Comparison of ENCODE assay signal across 12 cellular contexts in the genomic region with DNA sequence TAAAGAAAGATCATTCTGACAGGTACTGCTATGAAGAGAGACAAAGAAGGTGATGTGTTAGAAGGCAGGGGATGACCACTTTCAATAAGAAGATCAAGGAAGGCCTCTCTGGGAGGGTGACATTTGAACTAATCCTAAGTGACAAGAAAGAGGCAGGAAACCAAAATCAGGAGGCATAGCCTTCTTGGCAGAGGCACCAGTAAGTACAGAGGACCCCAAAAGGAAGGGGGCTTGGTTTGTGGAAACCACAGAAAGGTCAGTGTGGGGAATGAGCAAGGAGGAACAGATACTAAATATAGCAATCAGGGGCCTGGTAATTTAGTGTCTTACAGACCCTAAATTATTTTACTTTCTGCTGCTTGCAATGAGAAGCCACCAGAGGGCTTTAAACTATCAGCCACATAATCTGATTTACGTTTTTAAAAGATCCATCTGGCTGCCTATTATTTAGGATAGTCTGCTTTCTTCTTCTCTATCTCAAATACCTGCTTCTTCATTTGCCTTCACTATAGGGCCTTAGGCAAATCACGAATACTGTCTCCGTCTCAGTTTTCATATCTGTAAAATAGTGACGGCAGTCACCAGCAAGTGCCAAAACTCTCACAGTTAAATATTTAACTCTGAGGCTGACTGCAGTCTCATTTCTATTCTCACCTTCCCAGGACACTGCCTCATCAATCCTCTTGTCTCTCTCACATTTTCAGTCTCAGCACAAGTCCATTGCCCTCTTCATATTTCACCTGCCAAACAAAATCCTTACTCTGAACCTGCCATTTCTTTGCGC. TPM values are rescaled to one million over a fixed set of nuclear protein-coding genes. Genes with fewer than 3 reads are reported as not detected.
DNase-seq lines count a peak whose midpoint lies in the region; ATAC-seq and TF ChIP-seq lines count a peak whose summit lies in the region.
"Had no signal": no experiment of that assay in that cellular context is flagged by ENCODE, and none has a peak within 500 bp of the region (broad histone marks: within the 10 kb centered on the region; RNA-seq: fewer than 3 reads in every experiment).

No MANE protein-coding gene starts in this region.

- H3K27ac Mint-ChIP-seq in CD8-positive, alpha-beta T cell = peak overlapping the region; percentile 1
- no peak overlapping the region for H3K27ac Mint-ChIP-seq in activated CD4-positive, alpha-beta T cell treated with anti-CD3 and anti-CD28 coated beads, Interleukin-2, amount 10 ng/mL, durations not matched to agents 24 days and 14 days
- peak overlapping the region in 3 of 8 donors; percentile 8 to 46 (median 35) for H3K27ac Mint-ChIP-seq in CD8-positive, alpha-beta memory T cell

- H3K27me3 Mint-ChIP-seq in CD8-positive, alpha-beta T cell (ENCODE audit: low read depth) = no peaks in the 10 kb centered on the region
- peaks cover 2% of the 10 kb centered on the region for H3K27me3 Mint-ChIP-seq in activated CD4-positive, alpha-beta T cell treated with anti-CD3 and anti-CD28 coated beads, Interleukin-2, amount 10 ng/mL, durations not matched to agents 24 days and 14 days
- H3K27me3 Mint-ChIP-seq in CD8-positive, alpha-beta memory T cell = no peaks in the 10 kb centered on the region

- H3K9ac ChIP-seq in iPS-15b (ENCODE audit: low read depth, low read length) = peak overlapping the region; percentile 37

- no peak for DNase-seq in CD8-positive, alpha-beta T cell
- no peak for DNase-seq in left lung
- no peak for DNase-seq in activated CD4-positive, alpha-beta T cell treated with anti-CD3 and anti-CD28 coated beads, Interleukin-2, amount 10 ng/mL, durations not matched to agents 24 days and 14 days
- no peak for DNase-seq in CD8-positive, alpha-beta memory T cell
- DNase-seq: C1 segment of cervical spinal cord, HCEC 1CT, left ventricle myocardium inferior, NCI-H226 had no signal

- intact Hi-C loops in CD8-positive, alpha-beta T cell (cut with DNase I, micrococcal nuclease) = no loop called here
- intact Hi-C loops in left lung (cut with DNase I) = no loop called here
- intact Hi-C loops in activated CD4-positive, alpha-beta T cell treated with anti-CD3 and anti-CD28 coated beads, Interleukin-2, amount 10 ng/mL, durations not matched to agents 24 days and 14 days (cut with micrococcal nuclease) = no loop called here

- H3K4me1 Mint-ChIP-seq in CD8-positive, alpha-beta T cell (ENCODE audit: low read depth) = peaks cover 85% of the 10 kb centered on the region
- no peaks in the 10 kb centered on the region for H3K4me1 Mint-ChIP-seq in activated CD4-positive, alpha-beta T cell treated with anti-CD3 and anti-CD28 coated beads, Interleukin-2, amount 10 ng/mL, durations not matched to agents 24 days and 14 days
- H3K4me1 Mint-ChIP-seq in CD8-positive, alpha-beta memory T cell = peaks cover 74 to 93% (median 92%) of the 10 kb centered on the region in 3 donors

- H3K36me3 ChIP-seq in CD8-positive, alpha-beta T cell (ENCODE audit: insufficient read depth, low read length) = no peaks in the 10 kb centered on the region
- H3K36me3 ChIP-seq in iPS-15b (ENCODE audit: control insufficient read depth, insufficient read depth, low read length) (no peaks in the 10 kb centered on the region), left lung (no peaks in the 10 kb centered on the region)
- no peaks in the 10 kb centered on the region for H3K36me3 ChIP-seq in CD8-positive, alpha-beta memory T cell (ENCODE audit: insufficient read depth, low read length)
- H3K36me3 ChIP-seq: left ventricle myocardium inferior had no signal

- POLR2A ChIA-PET in CD8-positive, alpha-beta T cell (lab: Charles Lee) = no interaction called here
- POLR2A ChIA-PET in CD8-positive, alpha-beta memory T cell (lab: Charles Lee) = no interaction called here

- H3K4me3 Mint-ChIP-seq in CD8-positive, alpha-beta T cell = peak overlapping the region; percentile 4
- H3K4me3 Mint-ChIP-seq in activated CD4-positive, alpha-beta T cell treated with anti-CD3 and anti-CD28 coated beads, Interleukin-2, amount 10 ng/mL, durations not matched to agents 24 days and 14 days = no peak overlapping the region
- H3K4me3 Mint-ChIP-seq in CD8-positive, alpha-beta memory T cell = peak overlapping the region in 2 of 7 donors; percentile 9 to 14

- ATAC-seq in CD8-positive, alpha-beta T cell = no peak
- ATAC-seq in GM21423 (IDR thresholded peaks at IDR 0.05; ENCODE audit: unreplicated experiment) = peak; percentile 94
- peak; percentile 96 for ATAC-seq in HG03460 (IDR thresholded peaks at IDR 0.05; ENCODE audit: unreplicated experiment)
- ATAC-seq in left lung = no peak
- no peak for ATAC-seq in HG03521 (IDR thresholded peaks at IDR 0.05; ENCODE audit: unreplicated experiment)

- no peak overlapping the region for H3K27ac ChIP-seq in CD8-positive, alpha-beta T cell (ENCODE audit: low read depth, low read length)
- H3K27ac ChIP-seq in left lung = no peak overlapping the region
- H3K27ac ChIP-seq in CD8-positive, alpha-beta memory T cell (ENCODE audit: low read depth, low read length) = no peak overlapping the region
- H3K27ac ChIP-seq: left ventricle myocardium inferior had no signal

- H3K9me3 Mint-ChIP-seq in CD8-positive, alpha-beta T cell = no peaks in the 10 kb centered on the region
- peaks cover 7% of the 10 kb centered on the region for H3K9me3 Mint-ChIP-seq in activated CD4-positive, alpha-beta T cell treated with anti-CD3 and anti-CD28 coated beads, Interleukin-2, amount 10 ng/mL, durations not matched to agents 24 days and 14 days
- no peaks in the 10 kb centered on the region for H3K9me3 Mint-ChIP-seq in CD8-positive, alpha-beta memory T cell

- H3K27me3 ChIP-seq in CD8-positive, alpha-beta T cell (ENCODE audit: insufficient read depth, low read length) = no peaks in the 10 kb centered on the region
- H3K27me3 ChIP-seq in iPS-15b (ENCODE audit: control insufficient read depth, insufficient read depth, low read length) = no peaks in the 10 kb centered on the region
- H3K27me3 ChIP-seq in left lung = no peaks in the 10 kb centered on the region
- no peaks in the 10 kb centered on the region for H3K27me3 ChIP-seq in CD8-positive, alpha-beta memory T cell (ENCODE audit: insufficient read depth, low read length, poor library complexity, severe bottlenecking)

- H3K36me3 Mint-ChIP-seq in CD8-positive, alpha-beta T cell = peaks cover 6% of the 10 kb centered on the region
- H3K36me3 Mint-ChIP-seq in activated CD4-positive, alpha-beta T cell treated with anti-CD3 and anti-CD28 coated beads, Interleukin-2, amount 10 ng/mL, durations not matched to agents 24 days and 14 days (ENCODE audit: low read depth) = no peaks in the 10 kb centered on the region
- H3K36me3 Mint-ChIP-seq in CD8-positive, alpha-beta memory T cell = peaks cover 0 to 9% (median 1%) of the 10 kb centered on the region in 3 donors

- CTCF ChIA-PET in CD8-positive, alpha-beta T cell (lab: Charles Lee) = no interaction called here
- CTCF ChIA-PET in CD8-positive, alpha-beta memory T cell (lab: Charles Lee) = no interaction called here

- H3K9me3 ChIP-seq in CD8-positive, alpha-beta T cell (ENCODE audit: low read length) = no peaks in the 10 kb centered on the region
- no peaks in the 10 kb centered on the region for H3K9me3 ChIP-seq in iPS-15b (ENCODE audit: control insufficient read depth, insufficient read depth, low read length)
- no peaks in the 10 kb centered on the region for H3K9me3 ChIP-seq in left lung
- no peaks in the 10 kb centered on the region for H3K9me3 ChIP-seq in CD8-positive, alpha-beta memory T cell (ENCODE audit: low read length)
- H3K9me3 ChIP-seq: left ventricle myocardium inferior had no signal

- H3K4me1 ChIP-seq in CD8-positive, alpha-beta T cell (ENCODE audit: insufficient read depth, low read length) = peaks cover 60% of the 10 kb centered on the region
- H3K4me1 ChIP-seq in iPS-15b (ENCODE audit: control insufficient read depth, insufficient read depth, low read length) (no peaks in the 10 kb centered on the region), left lung (no peaks in the 10 kb centered on the region)
- peaks cover 39% of the 10 kb centered on the region for H3K4me1 ChIP-seq in CD8-positive, alpha-beta memory T cell (ENCODE audit: insufficient read depth, low read length)

- H3K4me3 ChIP-seq in CD8-positive, alpha-beta T cell (ENCODE audit: low read depth, low read length) = no peak overlapping the region
- H3K4me3 ChIP-seq in iPS-15b (ENCODE audit: low read depth, low read length) = no peak overlapping the region
- no peak overlapping the region for H3K4me3 ChIP-seq in left lung
- no peak overlapping the region for H3K4me3 ChIP-seq in CD8-positive, alpha-beta memory T cell (ENCODE audit: low read length)
- H3K4me3 ChIP-seq: left ventricle myocardium inferior had no signal

- TF ChIP-seq CTCF in CD8-positive, alpha-beta T cell (IDR thresholded peaks at IDR 0.05) = peak; percentile 28
- TF ChIP-seq CTCF in left lung (IDR thresholded peaks at IDR 0.05) = no peak

RNA-seq across cellular contexts. Expression of a gene that starts 16.7 kb away (rescaled TPM):
- total RNA-seq in CD8-positive, alpha-beta T cell = 10 to 100 TPM; 29.6 to 32.4 TPM
- 10 to 100 TPM; 17.0 to 25.0 TPM for total RNA-seq in left lung
- total RNA-seq in activated CD4-positive, alpha-beta T cell treated with anti-CD3 and anti-CD28 coated beads, Interleukin-2, amount 10 ng/mL, durations not matched to agents 24 days and 14 days = 0.14 and 0.28 TPM in 2 replicates
- 1 to 10 TPM; 5.7 to 7.3 TPM for total RNA-seq in CD8-positive, alpha-beta memory T cell
- polyA plus RNA-seq in CD8-positive, alpha-beta memory T cell = 6.3 TPM

Comparison
In these comparisons a context has a peak if more than half of its experiments do, and no peak if none do; other contexts are left out.
1. ATAC-seq: peak in GM21423 (single experiment) and HG03460 (single experiment); none in CD8-positive, alpha-beta T cell (single experiment), left lung (single experiment) and HG03521 (single experiment).